Comparison of ENCODE assay signal across 23 cellular contexts in genomic region chr15:37252530-37252929, GRCh38.
"Had no signal": no experiment of that assay in that cellular context is flagged by ENCODE, and none has a peak within 500 bp of the region (broad histone marks: within the 10 kb centered on the region; RNA-seq: fewer than 3 reads in every experiment).

No MANE protein-coding gene starts in this region.

- H3K4me3 ChIP-seq: SK-N-MC had no signal

- H3K4me1 Mint-ChIP-seq: activated naive CD4-positive, alpha-beta T cell treated with anti-CD3 and anti-CD28 coated beads, Interleukin-2, amount 50 U/mL, for 24 hours; brain; central memory CD8-positive, alpha-beta T cell; WTC11 had no signal

- H3K36me3 Mint-ChIP-seq: activated naive CD4-positive, alpha-beta T cell treated with anti-CD3 and anti-CD28 coated beads, Interleukin-2, amount 50 U/mL, for 24 hours; brain; WTC11 had no signal

- H3K27me3 Mint-ChIP-seq: central memory CD8-positive, alpha-beta T cell had no signal

- H3K9me3 Mint-ChIP-seq: brain, WTC11 had no signal

- H3K27ac ChIP-seq: SK-N-MC had no signal

- H3K27ac Mint-ChIP-seq: activated CD8-positive, alpha-beta T cell treated with anti-CD3 and anti-CD28 coated beads, Interleukin-2, amount 10 ng/mL, durations not matched to agents 7 days and 5 days; activated naive CD4-positive, alpha-beta T cell treated with anti-CD3 and anti-CD28 coated beads, Interleukin-2, amount 50 U/mL, for 24 hours; brain; T-helper 1 cell treated with Interleukin-12 subunit alpha and Interleukin-12 subunit beta and Interleukin-4 antibody, amounts not matched to agents 30 μg/mL and 1 μg/mL, for 36 hours; WTC11 had no signal

- ATAC-seq: activated CD8-positive, alpha-beta T cell treated with anti-CD3 and anti-CD28 coated beads, Interleukin-2, amount 10 ng/mL, durations not matched to agents 7 days and 5 days; WTC11 had no signal

- DNase-seq: activated CD4-positive, alpha-beta T cell treated with anti-CD3 and anti-CD28 coated beads for 48 hours; activated CD4-positive, alpha-beta T cell treated with anti-CD3 and anti-CD28 coated beads, Interleukin-2, amount 50 U/mL, for 4 hours; activated CD4-positive, CD25-positive, alpha-beta regulatory T cell treated with anti-CD3 and anti-CD28 coated beads, Interleukin-2, amount 50 U/mL, for 72 hours; activated CD8-positive, alpha-beta memory T cell treated with anti-CD3 and anti-CD28 coated beads, Interleukin-2, amount 50 U/mL, for 48 hours; activated CD8-positive, alpha-beta T cell treated with anti-CD3 and anti-CD28 coated beads, Interleukin-2, amount 10 ng/mL, durations not matched to agents 7 days and 5 days; activated T-cell treated with anti-CD3 and anti-CD28 coated beads, Interleukin-2, amount 50 U/mL, for 1 hour; amygdala; KBM-7; MV-4-11; NCI-H1092 treated with DMSO at 0.1 percent for 48 hours; NCI-H1417 treated with DMSO at 0.1 percent for 48 hours; NCI-H1694; NCI-H2029 treated with DMSO at 0.1 percent for 48 hours; NCI-H345; NCI-H510A; SIG-M5; SW 1271 had no signal

- H3K4me3 Mint-ChIP-seq: activated CD8-positive, alpha-beta T cell treated with anti-CD3 and anti-CD28 coated beads, Interleukin-2, amount 10 ng/mL, durations not matched to agents 7 days and 5 days; activated naive CD4-positive, alpha-beta T cell treated with anti-CD3 and anti-CD28 coated beads, Interleukin-2, amount 50 U/mL, for 24 hours; brain; central memory CD8-positive, alpha-beta T cell; T-helper 1 cell treated with Interleukin-12 subunit alpha and Interleukin-12 subunit beta and Interleukin-4 antibody, amounts not matched to agents 30 μg/mL and 1 μg/mL, for 36 hours; WTC11 had no signal
